ENCODE assay signal across 9 cellular contexts in the genomic region with DNA sequence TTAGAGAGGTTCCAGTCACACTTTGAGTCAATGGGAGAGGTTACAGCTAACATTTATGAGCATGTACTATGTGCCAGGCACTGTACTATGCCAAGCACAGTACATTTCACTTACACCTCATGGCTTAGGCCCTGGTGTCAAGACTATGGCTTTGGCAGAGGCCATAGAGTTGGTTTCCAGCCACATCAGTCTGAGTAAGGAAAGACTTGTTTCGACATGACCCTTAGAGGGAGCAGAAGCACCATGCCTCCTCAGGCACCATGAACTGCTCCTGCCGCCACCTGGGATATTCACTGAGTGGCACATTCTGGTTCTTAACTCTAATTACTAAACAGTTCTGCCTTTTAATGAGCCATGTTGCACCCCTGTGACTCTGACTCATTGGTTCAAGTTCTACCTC. TPM values are rescaled to one million over a fixed set of nuclear protein-coding genes. Genes with fewer than 3 reads are reported as not detected.
A peak's percentile ranks its signal among the peaks of the same experiment; 100 is the strongest.
DNase-seq lines count a peak whose midpoint lies in the region; ATAC-seq and TF ChIP-seq lines count a peak whose summit lies in the region.
"Had no signal": no experiment of that assay in that cellular context is flagged by ENCODE, and none has a peak within 500 bp of the region (broad histone marks: within the 10 kb centered on the region; RNA-seq: fewer than 3 reads in every experiment).

No MANE protein-coding gene starts in this region.

- H3K27me3 ChIP-seq in right atrium auricular region = no peaks in the 10 kb centered on the region
- H3K27me3 ChIP-seq in gastroesophageal sphincter = no peaks in the 10 kb centered on the region
- H3K27me3 ChIP-seq: right lobe of liver had no signal

- no peaks in the 10 kb centered on the region for H3K9me3 Mint-ChIP-seq in activated CD8-positive, alpha-beta T cell treated with anti-CD3 and anti-CD28 coated beads, Interleukin-2, amount 10 ng/mL, durations not matched to agents 7 days and 5 days (ENCODE audit: insufficient read depth)

- H3K36me3 ChIP-seq in right atrium auricular region (no peaks in the 10 kb centered on the region), gastroesophageal sphincter (peaks cover 0 to 22% of the 10 kb centered on the region in 2 donors)

- H3K4me1 ChIP-seq in right atrium auricular region = no peaks in the 10 kb centered on the region
- peaks cover 0 to 31% (median 0%) of the 10 kb centered on the region in 3 donors for H3K4me1 ChIP-seq in gastroesophageal sphincter
- H3K4me1 ChIP-seq: right lobe of liver had no signal

- POLR2A ChIA-PET in activated CD8-positive, alpha-beta T cell treated with anti-CD3 and anti-CD28 coated beads, Interleukin-2, amount 10 ng/mL, durations not matched to agents 7 days and 5 days (lab: Charles Lee) = interaction anchor here (0.6 to 3.0 kb wide), 3 partner anchors 10 to 208 kb away, joined by 3 to 12 read pairs (median 3); partner anchors contain the start of genes BOLA3 and DGUOK

- peaks cover 48% of the 10 kb centered on the region for H3K4me1 Mint-ChIP-seq in activated CD8-positive, alpha-beta T cell treated with anti-CD3 and anti-CD28 coated beads, Interleukin-2, amount 10 ng/mL, durations not matched to agents 7 days and 5 days (ENCODE audit: low read depth)

- H3K27me3 Mint-ChIP-seq in activated CD8-positive, alpha-beta T cell treated with anti-CD3 and anti-CD28 coated beads, Interleukin-2, amount 10 ng/mL, durations not matched to agents 7 days and 5 days (ENCODE audit: low read depth) = no peaks in the 10 kb centered on the region

- CTCF ChIA-PET in activated CD8-positive, alpha-beta T cell treated with anti-CD3 and anti-CD28 coated beads, Interleukin-2, amount 10 ng/mL, durations not matched to agents 7 days and 5 days (lab: Charles Lee) = interaction anchor here (0.5 to 1.9 kb wide), 8 partner anchors 10 to 208 kb away, joined by 3 to 7 read pairs (median 4); partner anchors contain the start of gene STAMBP

- no peak for TF ChIP-seq EP300 in gastroesophageal sphincter (IDR thresholded peaks at IDR 0.05)

- no peak overlapping the region for H3K4me3 Mint-ChIP-seq in activated CD8-positive, alpha-beta T cell treated with anti-CD3 and anti-CD28 coated beads, Interleukin-2, amount 10 ng/mL, durations not matched to agents 7 days and 5 days

- H3K9me3 ChIP-seq in right atrium auricular region (no peaks in the 10 kb centered on the region), gastroesophageal sphincter (no peaks in the 10 kb centered on the region)
- H3K9me3 ChIP-seq: right lobe of liver had no signal

- peaks cover 58% of the 10 kb centered on the region for H3K36me3 Mint-ChIP-seq in activated CD8-positive, alpha-beta T cell treated with anti-CD3 and anti-CD28 coated beads, Interleukin-2, amount 10 ng/mL, durations not matched to agents 7 days and 5 days (ENCODE audit: low read depth)

- ATAC-seq in Right ventricle myocardium inferior (peak; percentile 81), gastroesophageal sphincter (peak; percentile 48), GM19328 (IDR thresholded peaks at IDR 0.05; ENCODE audit: unreplicated experiment) (no peak)
- ATAC-seq in activated CD8-positive, alpha-beta T cell treated with anti-CD3 and anti-CD28 coated beads, Interleukin-2, amount 10 ng/mL, durations not matched to agents 7 days and 5 days = peak; percentile 63

- 68% methylated on average over 2 of the region's 2 CpGs for WGBS in gastroesophageal sphincter (ENCODE audit: low coverage in 1 of 2), 2 donors

- TF ChIP-seq CTCF in right atrium auricular region (IDR thresholded peaks at IDR 0.05) (peak in 1 of 2 donors; percentile 32), gastroesophageal sphincter (IDR thresholded peaks at IDR 0.05) (peak in 2 of 4 experiments; percentile 5 to 25), coronary artery (IDR thresholded peaks at IDR 0.05) (no peak)

- no peak overlapping the region for H3K27ac Mint-ChIP-seq in activated CD8-positive, alpha-beta T cell treated with anti-CD3 and anti-CD28 coated beads, Interleukin-2, amount 10 ng/mL, durations not matched to agents 7 days and 5 days

- H3K27ac ChIP-seq in right atrium auricular region = no peak overlapping the region
- no peak overlapping the region for H3K27ac ChIP-seq in gastroesophageal sphincter
- no peak overlapping the region for H3K27ac ChIP-seq in coronary artery
- H3K27ac ChIP-seq: right lobe of liver had no signal

- H3K4me3 ChIP-seq in right atrium auricular region (no peak overlapping the region), gastroesophageal sphincter (no peak overlapping the region), coronary artery (no peak overlapping the region)
- H3K4me3 ChIP-seq: right lobe of liver had no signal

- intact Hi-C loops in Right ventricle myocardium inferior (cut with DNase I) = no loop called here

- no peak for DNase-seq in Right ventricle myocardium inferior (ENCODE audit: missing footprints)
- DNase-seq in right atrium auricular region (ENCODE audit: low spot score) = no peak
- DNase-seq in activated CD8-positive, alpha-beta T cell treated with anti-CD3 and anti-CD28 coated beads, Interleukin-2, amount 10 ng/mL, durations not matched to agents 7 days and 5 days = peak; percentile 35
- DNase-seq in stromal cell of bone marrow (ENCODE audit: low read depth) = peak; percentile 57
- DNase-seq in coronary artery (ENCODE audit: low spot score) = no peak
- DNase-seq in NCI-H524 treated with DMSO at 0.1 percent for 48 hours (lab: John Stamatoyannopoulos, UW) = no peak
- DNase-seq: right lobe of liver had no signal

- no peak for TF ChIP-seq POLR2A in gastroesophageal sphincter (IDR thresholded peaks at IDR 0.05)

RNA-seq across cellular contexts. Expression of gene DGUOK, which starts 12.7 kb away (rescaled TPM):
- total RNA-seq in Right ventricle myocardium inferior (17.9 TPM), right atrium auricular region (10 to 100 TPM; 33.7 to 36.2 TPM), gastroesophageal sphincter (10 to 100 TPM; 32.6 to 61.3 (median 38.6) TPM)
- total RNA-seq in activated CD8-positive, alpha-beta T cell treated with anti-CD3 and anti-CD28 coated beads, Interleukin-2, amount 10 ng/mL, durations not matched to agents 7 days and 5 days = 10 to 100 TPM; 71.5 to 72.1 TPM

RNA-seq across cellular contexts. Expression of gene TET3, which starts 45.3 kb away (rescaled TPM):
- 2.6 TPM for total RNA-seq in Right ventricle myocardium inferior
- total RNA-seq in right atrium auricular region = 1 to 10 TPM; 1.9 to 3.9 TPM
- 10 to 100 TPM; 20.4 to 20.9 TPM for total RNA-seq in activated CD8-positive, alpha-beta T cell treated with anti-CD3 and anti-CD28 coated beads, Interleukin-2, amount 10 ng/mL, durations not matched to agents 7 days and 5 days
- 1 to 10 TPM; 3.3 to 8.9 (median 5.8) TPM for total RNA-seq in gastroesophageal sphincter

RNA-seq across cellular contexts. Expression of gene ACTG2, which starts 46.6 kb away (rescaled TPM):
- total RNA-seq in Right ventricle myocardium inferior (1.9 TPM), right atrium auricular region (10 to 100 TPM in 1 of 2 donors, 1 to 10 TPM in 1; 3.7 to 23.8 TPM), gastroesophageal sphincter (1,000 to 10,000 TPM; 2,261 to 5,929 (median 3,123) TPM)
- total RNA-seq in activated CD8-positive, alpha-beta T cell treated with anti-CD3 and anti-CD28 coated beads, Interleukin-2, amount 10 ng/mL, durations not matched to agents 7 days and 5 days = under 1 TPM in 1 of 2 experiments, not detected in 1; 0.81 TPM

Comparison
In these comparisons a context has a peak if more than half of its experiments do, and no peak if none do; other contexts are left out.
1. DNase-seq: peak in activated CD8-positive, alpha-beta T cell treated with anti-CD3 and anti-CD28 coated beads, Interleukin-2, amount 10 ng/mL, durations not matched to agents 7 days and 5 days (single experiment) and stromal cell of bone marrow (single experiment); none in Right ventricle myocardium inferior (single experiment), right atrium auricular region (single experiment), coronary artery (single experiment) and NCI-H524 treated with DMSO at 0.1 percent for 48 hours (single experiment).
2. RNA of gene ACTG2, which starts 46.6 kb away (total RNA-seq): 2,261 to 5,929 TPM in gastroesophageal sphincter; 3.7 to 23.8 TPM in right atrium auricular region, 1.9 TPM in Right ventricle myocardium inferior (single experiment) and 0.81 TPM in activated CD8-positive, alpha-beta T cell treated with anti-CD3 and anti-CD28 coated beads, Interleukin-2, amount 10 ng/mL, durations not matched to agents 7 days and 5 days; every median in the first group is over 10 times any median in the second.